ENCODE assay signal across 8 cellular contexts in genomic region chr19:40055832-40056504, GRCh38. TPM values are rescaled to one million over a fixed set of nuclear protein-coding genes. Genes with fewer than 3 reads are reported as not detected.
DNase-seq lines count a peak whose midpoint lies in the region; ATAC-seq and TF ChIP-seq lines count a peak whose summit lies in the region.

Gene ZNF780B, minus strand, starts transcription at chr19:40056231. Its CDS starts 5,899 bp downstream, at chr19:40050332.

- H3K27me3 ChIP-seq in suprapubic skin, result no peaks in the 10 kb centered on the region

- ATAC-seq in GM21786 (IDR thresholded peaks at IDR 0.05; ENCODE audit: unreplicated experiment), result peak; percentile 81

- no peak for TF ChIP-seq EP300 in suprapubic skin (IDR thresholded peaks at IDR 0.05)

- H3K27ac ChIP-seq in suprapubic skin, result peak within 1 kb of the TSS; percentile 26

- TF ChIP-seq POLR2A in suprapubic skin (IDR thresholded peaks at IDR 0.05), result no peak

- peaks cover 16% of the 10 kb centered on the region for H3K9me3 ChIP-seq in suprapubic skin

- peaks cover 24% of the 10 kb centered on the region for H3K4me1 ChIP-seq in suprapubic skin

- peak within 1 kb of the TSS; percentile 63 for H3K4me3 ChIP-seq in suprapubic skin

- 0% methylated on average over 29 of the region's 41 CpGs for WGBS in suprapubic skin

- no peak for TF ChIP-seq CTCF in suprapubic skin (IDR thresholded peaks at IDR 0.05)

- peak; percentile 82 for DNase-seq in DMS114 treated with DMSO at 0.1 percent for 48 hours (lab: John Stamatoyannopoulos, UW; ENCODE audit: unreplicated experiment)
- DNase-seq in M059J (ENCODE audit: low read depth), result peak; percentile 63
- peak; percentile 86 for DNase-seq in SK-N-DZ (ENCODE audit: low spot score)
- DNase-seq in activated naive CD4-positive, alpha-beta T cell treated with Interleukin-2 at 50 U/mL for 16 hours, result peak; percentile 71
- peak; percentile 63 for DNase-seq in glomerular visceral epithelial cell (ENCODE audit: extremely low spot score)
- peak; percentile 72 for DNase-seq in occipital lobe (lab: John Stamatoyannopoulos, UW)
- DNase-seq in suprapubic skin (ENCODE audit: low spot score in 2 of 2), result peak; percentile 72 to 80

- no peaks in the 10 kb centered on the region for H3K36me3 ChIP-seq in suprapubic skin

RNA-seq across cellular contexts. Expression of gene ZNF780B, which starts in this region (rescaled TPM):
- total RNA-seq in M059J (2014; rRNA removed; shearing (Covaris generic)), result 4.5 and 5.7 TPM in 2 replicates
- 10.8 and 31.1 TPM in 2 replicates for polyA plus RNA-seq in SK-N-DZ (2014; cell fraction: cytosol; rRNA removed)
- 25.6 and 30.7 TPM in 2 replicates for polyA plus RNA-seq in SK-N-DZ (2014; cell fraction: nucleus; rRNA removed)
- 47.9 TPM for total RNA-seq in occipital lobe
- 1 to 10 TPM; 5.4 to 9.8 (median 8.5) TPM for total RNA-seq in suprapubic skin

Comparison
In these comparisons a context has a peak if more than half of its experiments do, and no peak if none do; other contexts are left out.
1. Peak in every context shown above with its lines: DNase-seq, ATAC-seq, H3K4me3 ChIP-seq and H3K27ac ChIP-seq.